20 cellular contexts compared by ENCODE assay signal in genomic region chr11:69818243-69819108, GRCh38. TPM values are rescaled to one million over a fixed set of nuclear protein-coding genes. Genes with fewer than 3 reads are reported as not detected.
DNase-seq lines count a peak whose midpoint lies in the region; ATAC-seq and TF ChIP-seq lines count a peak whose summit lies in the region.
"Had no signal": no experiment of that assay in that cellular context is flagged by ENCODE, and none has a peak within 500 bp of the region (broad histone marks: within the 10 kb centered on the region; RNA-seq: fewer than 3 reads in every experiment).

No MANE protein-coding gene starts in this region.

- no peak for ATAC-seq in HG03095 (IDR thresholded peaks at IDR 0.05; ENCODE audit: unreplicated experiment)

- no peak overlapping the region for H3K27ac ChIP-seq in HUES6 (ENCODE audit: low read depth, low read length)
- H3K27ac ChIP-seq in neural cell (ENCODE audit: low read length), result no peak overlapping the region
- H3K27ac ChIP-seq: epithelial cell of prostate, foreskin keratinocyte had no signal

- no peaks in the 10 kb centered on the region for H3K4me1 Mint-ChIP-seq in Calu3 (ENCODE audit: low read depth, unreplicated experiment)
- H3K4me1 Mint-ChIP-seq: activated naive CD4-positive, alpha-beta T cell treated with anti-CD3 and anti-CD28 coated beads, Interleukin-2, amount 50 U/mL, for 24 hours; brain had no signal

- peaks cover 5% of the 10 kb centered on the region for H3K9me3 Mint-ChIP-seq in Calu3 (ENCODE audit: low read depth, unreplicated experiment)
- H3K9me3 Mint-ChIP-seq: activated naive CD4-positive, alpha-beta T cell treated with anti-CD3 and anti-CD28 coated beads, Interleukin-2, amount 50 U/mL, for 24 hours; dendritic cell treated with granulocyte-macrophage colony-stimulating factor and Interleukin-4, amounts not matched to agents 40 ng/mL and 50 ng/mL, for 4 days had no signal

- no peak for TF ChIP-seq EP300 in neural cell (conservative IDR thresholded peaks at IDR 0.05; ENCODE audit: poor library complexity, severe bottlenecking)

- H3K27me3 ChIP-seq in HUES6 (ENCODE audit: control insufficient read depth, insufficient read depth, low read length) (peaks cover 99% of the 10 kb centered on the region), neural cell (ENCODE audit: insufficient read depth, low read depth, low read length) (peaks cover 64% of the 10 kb centered on the region)

- no peaks in the 10 kb centered on the region for H3K9me2 ChIP-seq in neural cell (ENCODE audit: insufficient read depth, low read length)

- peaks cover 10% of the 10 kb centered on the region for H3K4me1 ChIP-seq in HUES6 (ENCODE audit: control insufficient read depth, insufficient read depth, low read length)
- H3K4me1 ChIP-seq: foreskin keratinocyte had no signal

- no peak overlapping the region for H2AFZ ChIP-seq in neural cell (ENCODE audit: low read depth, low read length)

- H3K4me3 ChIP-seq in HUES6 (ENCODE audit: low read depth, low read length) (peak overlapping the region; percentile 47), neural cell (ENCODE audit: low read length) (peak overlapping the region; percentile 63)

- peak overlapping the region; percentile 57 for H3K4me3 Mint-ChIP-seq in Calu3 (ENCODE audit: low read depth, unreplicated experiment)
- H3K4me3 Mint-ChIP-seq: activated naive CD4-positive, alpha-beta T cell treated with anti-CD3 and anti-CD28 coated beads, Interleukin-2, amount 50 U/mL, for 24 hours; dendritic cell treated with granulocyte-macrophage colony-stimulating factor and Interleukin-4, amounts not matched to agents 40 ng/mL and 50 ng/mL, for 4 days had no signal

- no TSS peak for BruUV-seq in Calu3 (replicated peaks; lab: Mats Ljungman, UMichigan)

- no peaks in the 10 kb centered on the region for H4K20me1 ChIP-seq in neural cell (ENCODE audit: insufficient read depth)

- peaks cover 81% of the 10 kb centered on the region for H3K27me3 Mint-ChIP-seq in Calu3 (ENCODE audit: unreplicated experiment)

- no peaks in the 10 kb centered on the region for H3K36me3 Mint-ChIP-seq in Calu3 (ENCODE audit: insufficient read depth, unreplicated experiment)
- H3K36me3 Mint-ChIP-seq: activated naive CD4-positive, alpha-beta T cell treated with anti-CD3 and anti-CD28 coated beads, Interleukin-2, amount 50 U/mL, for 24 hours; brain had no signal

- no peak for TF ChIP-seq RAD21 in neural cell (conservative IDR thresholded peaks at IDR 0.05)

- H3K27ac Mint-ChIP-seq in Calu3 (ENCODE audit: unreplicated experiment), result no peak overlapping the region
- H3K27ac Mint-ChIP-seq: activated naive CD4-positive, alpha-beta T cell treated with anti-CD3 and anti-CD28 coated beads, Interleukin-2, amount 50 U/mL, for 24 hours; brain; dendritic cell treated with granulocyte-macrophage colony-stimulating factor and Interleukin-4, amounts not matched to agents 40 ng/mL and 50 ng/mL, for 4 days had no signal

- no peaks in the 10 kb centered on the region for H3F3A ChIP-seq in neural cell (ENCODE audit: insufficient read depth, low read length, poor library complexity, severe bottlenecking)

- H3K9ac ChIP-seq in HUES6 (ENCODE audit: low read length), result no peak overlapping the region
- H3K9ac ChIP-seq in neural cell (ENCODE audit: low read length), result peak overlapping the region; percentile 38

- CTCF ChIA-PET in Calu3 (lab: Charles Lee), result interaction anchor here (0.6 to 0.7 kb wide), 2 partner anchors 14 to 325 kb away, joined by 3 read pairs; no protein-coding TSS in a partner anchor

- intact Hi-C loops in Calu3 (cut with micrococcal nuclease; ENCODE audit: unreplicated experiment), result no loop called here

- peaks cover 4% of the 10 kb centered on the region for H3K79me2 ChIP-seq in neural cell (replicated peaks; ENCODE audit: insufficient read depth, low read length)

- H3K9me3 ChIP-seq in HUES6 (ENCODE audit: control insufficient read depth, insufficient read depth, low read depth, low read length) (no peaks in the 10 kb centered on the region), neural cell (ENCODE audit: low read length) (no peaks in the 10 kb centered on the region)

- H3K36me3 ChIP-seq in HUES6 (ENCODE audit: control insufficient read depth, insufficient read depth, low read length) (no peaks in the 10 kb centered on the region), neural cell (ENCODE audit: insufficient read depth, low read length) (no peaks in the 10 kb centered on the region)

- no peak for TF ChIP-seq CTCF in Calu3 (IDR thresholded peaks at IDR 0.05; ENCODE audit: unreplicated experiment)
- TF ChIP-seq CTCF in neural cell (IDR thresholded peaks at IDR 0.05; ENCODE audit: poor library complexity, severe bottlenecking), result no peak

- DNase-seq in Calu3, result no peak
- DNase-seq in cerebellum (ENCODE audit: low spot score), result peak; percentile 49
- DNase-seq in NCI-H1105 (lab: John Stamatoyannopoulos, UW), result no peak
- no peak for DNase-seq in activated gamma-delta T cell (lab: John Stamatoyannopoulos, UW)
- DNase-seq: activated CD4-positive, alpha-beta T cell treated with anti-CD3 and anti-CD28 coated beads, Interleukin-2, amount 50 U/mL, for 4 hours; NCI-H1436 treated with DMSO at 0.1 percent for 48 hours; NCI-H345; Right ventricle myocardium superior; stimulated activated CD4-positive, alpha-beta T cell treated with anti-CD3 and anti-CD28 coated beads, Interleukin-4, amount 100 ng/mL, for 1 hour had no signal

- H3K4me2 ChIP-seq in neural cell (ENCODE audit: low read length), result no peak overlapping the region

TF ChIP-seq in neural cell, 6 proteins besides CTCF, POLR2A, EP300 and RAD21:
- TF ChIP-seq, protein P1, sequence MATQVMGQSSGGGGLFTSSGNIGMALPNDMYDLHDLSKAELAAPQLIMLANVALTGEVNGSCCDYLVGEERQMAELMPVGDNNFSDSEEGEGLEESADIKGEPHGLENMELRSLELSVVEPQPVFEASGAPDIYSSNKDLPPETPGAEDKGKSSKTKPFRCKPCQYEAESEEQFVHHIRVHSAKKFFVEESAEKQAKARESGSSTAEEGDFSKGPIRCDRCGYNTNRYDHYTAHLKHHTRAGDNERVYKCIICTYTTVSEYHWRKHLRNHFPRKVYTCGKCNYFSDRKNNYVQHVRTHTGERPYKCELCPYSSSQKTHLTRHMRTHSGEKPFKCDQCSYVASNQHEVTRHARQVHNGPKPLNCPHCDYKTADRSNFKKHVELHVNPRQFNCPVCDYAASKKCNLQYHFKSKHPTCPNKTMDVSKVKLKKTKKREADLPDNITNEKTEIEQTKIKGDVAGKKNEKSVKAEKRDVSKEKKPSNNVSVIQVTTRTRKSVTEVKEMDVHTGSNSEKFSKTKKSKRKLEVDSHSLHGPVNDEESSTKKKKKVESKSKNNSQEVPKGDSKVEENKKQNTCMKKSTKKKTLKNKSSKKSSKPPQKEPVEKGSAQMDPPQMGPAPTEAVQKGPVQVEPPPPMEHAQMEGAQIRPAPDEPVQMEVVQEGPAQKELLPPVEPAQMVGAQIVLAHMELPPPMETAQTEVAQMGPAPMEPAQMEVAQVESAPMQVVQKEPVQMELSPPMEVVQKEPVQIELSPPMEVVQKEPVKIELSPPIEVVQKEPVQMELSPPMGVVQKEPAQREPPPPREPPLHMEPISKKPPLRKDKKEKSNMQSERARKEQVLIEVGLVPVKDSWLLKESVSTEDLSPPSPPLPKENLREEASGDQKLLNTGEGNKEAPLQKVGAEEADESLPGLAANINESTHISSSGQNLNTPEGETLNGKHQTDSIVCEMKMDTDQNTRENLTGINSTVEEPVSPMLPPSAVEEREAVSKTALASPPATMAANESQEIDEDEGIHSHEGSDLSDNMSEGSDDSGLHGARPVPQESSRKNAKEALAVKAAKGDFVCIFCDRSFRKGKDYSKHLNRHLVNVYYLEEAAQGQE (IDR thresholded peaks at IDR 0.05; ENCODE audit: borderline replicate concordance), result no peak
- peak; percentile 75 for TF ChIP-seq EZH2 (IDR thresholded peaks at IDR 0.05; ENCODE audit: borderline replicate concordance, insufficient read depth, low read length, poor library complexity, severe bottlenecking)

RNA-seq across cellular contexts. Expression of gene FGF3, which starts 0.7 kb away (rescaled TPM):
- total RNA-seq in Calu3 (2022), result not detected in 2 replicates
- 6.5 TPM for total RNA-seq in cerebellum
- 3.7 and 6.0 TPM in 2 replicates for polyA plus RNA-seq in neural cell
- polyA minus RNA-seq in neural cell, result 1.5 and 3.6 TPM in 2 replicates
- total RNA-seq: foreskin keratinocyte; liver; Right ventricle myocardium superior; T-helper 1 cell treated with Interleukin-12 subunit alpha and Interleukin-12 subunit beta and Interleukin-4 antibody, amounts not matched to agents 30 ng/mL and 1 ng/mL, for 36 hours; urinary bladder had no signal
- polyA plus RNA-seq: foreskin keratinocyte, liver, urinary bladder had no signal

RNA-seq across cellular contexts. Expression of gene FGF4, which starts 43.3 kb away (rescaled TPM):
- total RNA-seq in Calu3 (2022) (not detected in 2 replicates), cerebellum (not detected)
- not detected in 2 replicates for polyA plus RNA-seq in neural cell
- not detected in 2 replicates for polyA minus RNA-seq in neural cell
- total RNA-seq: foreskin keratinocyte; liver; Right ventricle myocardium superior; T-helper 1 cell treated with Interleukin-12 subunit alpha and Interleukin-12 subunit beta and Interleukin-4 antibody, amounts not matched to agents 30 ng/mL and 1 ng/mL, for 36 hours; urinary bladder had no signal
- polyA plus RNA-seq: foreskin keratinocyte, liver, urinary bladder had no signal
